ENCODE assay signal across 1 cellular context in genomic region chr6:31795616-31796298, GRCh38.
TF ChIP-seq lines count a peak whose summit lies in the region.

Gene VARS1 (minus strand): TSS chr6:31795752. CDS start chr6:31795217, 535 bp downstream.

TF ChIP-seq in WTC11, 78 proteins besides CTCF, POLR2A, EP300 and RAD21 (continued from another document):
- no peak for TF ChIP-seq ZNF425 (CRISPR knock-in tag; conservative IDR thresholded peaks at IDR 0.05)
- TF ChIP-seq CREM (CRISPR knock-in tag; IDR thresholded peaks at IDR 0.05), result peak; percentile 87
- peak; percentile 88 for TF ChIP-seq ZNF232 (CRISPR knock-in tag; IDR thresholded peaks at IDR 0.05)
- no peak for TF ChIP-seq NFYB (CRISPR knock-in tag; conservative IDR thresholded peaks at IDR 0.05; ENCODE audit: low read depth)
- no peak for TF ChIP-seq TCF7 (CRISPR knock-in tag; IDR thresholded peaks at IDR 0.05; ENCODE audit: low read depth)
- peak; percentile 79 for TF ChIP-seq GABPB1 (CRISPR knock-in tag; IDR thresholded peaks at IDR 0.05)
- TF ChIP-seq ZNF532 (CRISPR knock-in tag; IDR thresholded peaks at IDR 0.05; ENCODE audit: borderline replicate concordance), result no peak
- 0 out of 2 replicates have a peak, but pooled peaks have one; percentile 68 for TF ChIP-seq SMAD3 (CRISPR knock-in tag; IDR thresholded peaks at IDR 0.05; ENCODE audit: borderline replicate concordance)
- no peak for TF ChIP-seq NR3C1 (CRISPR knock-in tag; conservative IDR thresholded peaks at IDR 0.05; ENCODE audit: low read depth)
- TF ChIP-seq SP1 (CRISPR knock-in tag; conservative IDR thresholded peaks at IDR 0.05), result peak; percentile 81
- TF ChIP-seq USF1 (CRISPR knock-in tag; IDR thresholded peaks at IDR 0.05), result peak; percentile 77
- peak; percentile 73; the same call in 1 of the 2 replicates for TF ChIP-seq FOXK1 (CRISPR knock-in tag; IDR thresholded peaks at IDR 0.05)
- no peak; the same call in 1 of the 2 replicates for TF ChIP-seq ZNF423 (CRISPR knock-in tag; IDR thresholded peaks at IDR 0.05)
- peak; percentile 64; the same call in 1 of the 2 replicates for TF ChIP-seq ETV6 (CRISPR knock-in tag; IDR thresholded peaks at IDR 0.05)
- peak; percentile 88 for TF ChIP-seq MAX (CRISPR knock-in tag; IDR thresholded peaks at IDR 0.05)
- peak; percentile 90 for TF ChIP-seq ERG (CRISPR knock-in tag; IDR thresholded peaks at IDR 0.05)
- TF ChIP-seq MLX (CRISPR knock-in tag; IDR thresholded peaks at IDR 0.05), result peak; percentile 81; the same call in 1 of the 2 replicates
